In genomic region chr5:66329078-66329477, GRCh38 we compare ENCODE assay signal across 27 cellular contexts.
DNase-seq lines count a peak whose midpoint lies in the region; ATAC-seq, FAIRE-seq and TF ChIP-seq lines count a peak whose summit lies in the region.
"Had no signal": no experiment of that assay in that cellular context is flagged by ENCODE, and none has a peak within 500 bp of the region (broad histone marks: within the 10 kb centered on the region; RNA-seq: fewer than 3 reads in every experiment).

No MANE protein-coding gene starts in this region.

- H3K27me3 Mint-ChIP-seq in activated CD4-positive, alpha-beta T cell treated with anti-CD3 and anti-CD28 coated beads for 36 hours: peaks cover 5% of the 10 kb centered on the region

- CTCF ChIA-PET in activated CD4-positive, alpha-beta T cell treated with anti-CD3 and anti-CD28 coated beads for 36 hours (lab: Charles Lee): interaction anchor here (0.7 to 2.4 kb wide), 6 partner anchors 8 to 428 kb away, joined by 3 to 8 read pairs (median 4); no protein-coding TSS in a partner anchor

- no peak overlapping the region for H3K9ac ChIP-seq in keratinocyte (ENCODE audit: control insufficient read depth, extremely low read depth, insufficient read depth, low read length)

- no peak for TF ChIP-seq EP300 in suprapubic skin (IDR thresholded peaks at IDR 0.05)

- H3K36me3 ChIP-seq in right atrium auricular region (no peaks in the 10 kb centered on the region), keratinocyte (ENCODE audit: control insufficient read depth in 2 of 2, extremely low read depth in 1 of 2, insufficient read depth in 2 of 2, low read length in 2 of 2) (no peaks in the 10 kb centered on the region), suprapubic skin (no peaks in the 10 kb centered on the region)
- H3K36me3 ChIP-seq: thoracic aorta, uterus had no signal

- no peak overlapping the region for H3K4me3 Mint-ChIP-seq in activated CD4-positive, alpha-beta T cell treated with anti-CD3 and anti-CD28 coated beads for 36 hours
- H3K4me3 Mint-ChIP-seq: natural killer cell had no signal

- no peak for TF ChIP-seq POLR2A in suprapubic skin (IDR thresholded peaks at IDR 0.05)

- POLR2A ChIA-PET in activated CD4-positive, alpha-beta T cell treated with anti-CD3 and anti-CD28 coated beads for 36 hours (lab: Charles Lee): no interaction called here

- H3K4me2 ChIP-seq in keratinocyte (ENCODE audit: control insufficient read depth, extremely low read depth, insufficient read depth, low read depth, low read length): peak overlapping the region; percentile 11
- H3K4me2 ChIP-seq: PC-9 had no signal

- H3K36me3 Mint-ChIP-seq in activated CD4-positive, alpha-beta T cell treated with anti-CD3 and anti-CD28 coated beads for 36 hours (ENCODE audit: low read depth): no peaks in the 10 kb centered on the region
- H3K36me3 Mint-ChIP-seq: CD4-positive, CD25-positive, alpha-beta regulatory T cell; natural killer cell had no signal

- H3K9me3 ChIP-seq in right atrium auricular region (no peaks in the 10 kb centered on the region), keratinocyte (ENCODE audit: control insufficient read depth, low read depth, low read length) (no peaks in the 10 kb centered on the region), suprapubic skin (no peaks in the 10 kb centered on the region)
- H3K9me3 ChIP-seq: body of pancreas, thoracic aorta, uterus had no signal

- no peaks in the 10 kb centered on the region for H3K79me2 ChIP-seq in keratinocyte (ENCODE audit: control insufficient read depth, insufficient read depth, low read length)

- peak overlapping the region; percentile 72 for H3K27ac Mint-ChIP-seq in activated CD4-positive, alpha-beta T cell treated with anti-CD3 and anti-CD28 coated beads for 36 hours
- H3K27ac Mint-ChIP-seq: activated T-helper 2 cell treated with anti-CD3 and anti-CD28 coated beads, Interferon-gamma antibody, Interleukin-2, Interleukin-4, amounts not matched to agents 10 μg/mL and 5 μg/mL and 100 μg/mL, durations not matched to agents 14 hours and 24 hours and 36 hours; CD4-positive, CD25-positive, alpha-beta regulatory T cell; natural killer cell had no signal

- no peaks in the 10 kb centered on the region for H3K27me3 ChIP-seq in right atrium auricular region
- H3K27me3 ChIP-seq in keratinocyte (ENCODE audit: control insufficient read depth, extremely low read depth, insufficient read depth, low read length): peaks cover 6% of the 10 kb centered on the region
- no peaks in the 10 kb centered on the region for H3K27me3 ChIP-seq in suprapubic skin
- H3K27me3 ChIP-seq: body of pancreas, dorsolateral prefrontal cortex, uterus had no signal

- FAIRE-seq in keratinocyte (lab: Jason Lieb, UNC) (no peak), urothelium cell line (lab: Jason Lieb, UNC) (no peak)
- FAIRE-seq: HTR-8/SVneo, islet of Langerhans, K562 had no signal

- no peak overlapping the region for H2AFZ ChIP-seq in keratinocyte (ENCODE audit: control insufficient read depth, low read length)
- H2AFZ ChIP-seq: PC-9 had no signal

- no peak overlapping the region for H3K4me3 ChIP-seq in right atrium auricular region
- no peak overlapping the region for H3K4me3 ChIP-seq in keratinocyte (ENCODE audit: control insufficient read depth in 2 of 3, extremely low read depth in 1 of 3, insufficient read depth in 2 of 3, low read depth in 1 of 3, low read length in 3 of 3)
- H3K4me3 ChIP-seq in suprapubic skin: no peak overlapping the region
- H3K4me3 ChIP-seq: body of pancreas, dorsolateral prefrontal cortex, K562, PC-9, thoracic aorta, uterus had no signal

- H3K9me1 ChIP-seq in keratinocyte (ENCODE audit: control insufficient read depth, extremely low read depth, insufficient read depth, low read length): no peaks in the 10 kb centered on the region

- H3K4me1 Mint-ChIP-seq in activated CD4-positive, alpha-beta T cell treated with anti-CD3 and anti-CD28 coated beads for 36 hours: peaks cover 23% of the 10 kb centered on the region
- H3K4me1 Mint-ChIP-seq: CD4-positive, CD25-positive, alpha-beta regulatory T cell; natural killer cell had no signal

- peak overlapping the region; percentile 51 to 90 for H3K27ac ChIP-seq in right atrium auricular region
- no peak overlapping the region for H3K27ac ChIP-seq in keratinocyte (ENCODE audit: control insufficient read depth, insufficient read depth, low read length)
- H3K27ac ChIP-seq in suprapubic skin: no peak overlapping the region
- H3K27ac ChIP-seq: body of pancreas, dorsolateral prefrontal cortex, PC-9, thoracic aorta, uterus had no signal

- peak; percentile 62 for DNase-seq in activated CD4-positive, alpha-beta T cell treated with anti-CD3 and anti-CD28 coated beads for 36 hours
- DNase-seq in activated CD4-positive, alpha-beta T cell treated with anti-CD3 and anti-CD28 coated beads for 1 hour: no peak
- DNase-seq in right atrium auricular region (ENCODE audit: low spot score) (no peak), cardiac septum (ENCODE audit: low spot score) (no peak), keratinocyte (ENCODE audit: low read depth, low spot score) (no peak), urothelium cell line (ENCODE audit: low spot score) (peak; percentile 24), suprapubic skin (ENCODE audit: low spot score in 2 of 2) (no peak), NCI-H187 treated with DMSO at 0.1 percent for 48 hours (lab: John Stamatoyannopoulos, UW) (no peak)
- DNase-seq: body of pancreas; CD4-positive, CD25-positive, alpha-beta regulatory T cell; dorsolateral prefrontal cortex; glutamatergic neuron; HCEC 1CT; natural killer cell; NCI-H1105 treated with DMSO at 0.1 percent for 48 hours; NCI-H2029 treated with DMSO at 0.1 percent for 48 hours; NCI-H526; PC-9; SHP77 treated with DMSO at 0.1 percent for 48 hours; stimulated activated naive CD4-positive, alpha-beta T cell; T-helper 9 cell; uterus had no signal

- dilution Hi-C loops in keratinocyte (cut with MboI; ENCODE audit: extremely low pct_ligation_motif_present, low sequenced_read_pairs): no loop called here

- H3K9me3 Mint-ChIP-seq in activated CD4-positive, alpha-beta T cell treated with anti-CD3 and anti-CD28 coated beads for 36 hours (ENCODE audit: low read depth): no peaks in the 10 kb centered on the region
- H3K9me3 Mint-ChIP-seq: activated T-helper 2 cell treated with anti-CD3 and anti-CD28 coated beads, Interferon-gamma antibody, Interleukin-2, Interleukin-4, amounts not matched to agents 10 μg/mL and 5 μg/mL and 100 μg/mL, durations not matched to agents 14 hours and 24 hours and 36 hours; natural killer cell had no signal

- H4K20me1 ChIP-seq in keratinocyte (ENCODE audit: control insufficient read depth, extremely low read depth, insufficient read depth, low read length): no peaks in the 10 kb centered on the region

- H3K4me1 ChIP-seq in right atrium auricular region (peaks cover 0 to 40% of the 10 kb centered on the region in 2 donors), keratinocyte (ENCODE audit: control insufficient read depth, extremely low read depth, insufficient read depth, low read length) (peaks cover 6% of the 10 kb centered on the region), suprapubic skin (no peaks in the 10 kb centered on the region)
- H3K4me1 ChIP-seq: uterus had no signal

- intact Hi-C loops in activated CD4-positive, alpha-beta T cell treated with anti-CD3 and anti-CD28 coated beads for 36 hours (cut with DNase I, micrococcal nuclease): loop anchor here in 1 of 2 experiments (1.0 kb wide), 2 partner anchors 111 to 225 kb away; no protein-coding TSS in a partner anchor
- intact Hi-C loops in cardiac septum (cut with DNase I): no loop called here

- peak; percentile 94 for ATAC-seq in activated CD4-positive, alpha-beta T cell treated with anti-CD3 and anti-CD28 coated beads for 36 hours
- ATAC-seq: body of pancreas, K562, natural killer cell had no signal

- TF ChIP-seq CTCF in right atrium auricular region (IDR thresholded peaks at IDR 0.05) (no peak), keratinocyte (optimal IDR thresholded peaks at IDR 0.05 in 1 of 3, IDR thresholded peaks at IDR 0.05 in 1 of 3, conservative IDR thresholded peaks at IDR 0.05 in 1 of 3; ENCODE audit: extremely low read depth in 1 of 3, insufficient read depth in 2 of 3, low read length in 3 of 3) (no peak), suprapubic skin (IDR thresholded peaks at IDR 0.05) (no peak)

- 63% methylated on average over 3 of the region's 3 CpGs for WGBS in suprapubic skin

Comparison
In these comparisons a context has a peak if more than half of its experiments do, and no peak if none do; other contexts are left out.
1. DNase-seq: peak in activated CD4-positive, alpha-beta T cell treated with anti-CD3 and anti-CD28 coated beads for 36 hours (single experiment) and urothelium cell line (single experiment); none in activated CD4-positive, alpha-beta T cell treated with anti-CD3 and anti-CD28 coated beads for 1 hour (single experiment), right atrium auricular region (single experiment), cardiac septum (single experiment), keratinocyte (single experiment), suprapubic skin (0 of 2) and NCI-H187 treated with DMSO at 0.1 percent for 48 hours (single experiment).
2. H3K27ac ChIP-seq: peak in right atrium auricular region (2 of 2); none in keratinocyte (single experiment) and suprapubic skin (single experiment).